ENCODE assay signal across 26 cellular contexts in genomic region chr2:9276074-9276473, GRCh38.
"Had no signal": no experiment of that assay in that cellular context is flagged by ENCODE, and none has a peak within 500 bp of the region (broad histone marks: within the 10 kb centered on the region; RNA-seq: fewer than 3 reads in every experiment).

No MANE protein-coding gene starts in this region.

- H3K27ac Mint-ChIP-seq: activated B cell treated with CpG ODN at 0.5 μM for 24 hours; activated CD8-positive, alpha-beta T cell treated with anti-CD3 and anti-CD28 coated beads for 36 hours; activated T-helper 2 cell treated with anti-CD3 and anti-CD28 coated beads, Interferon-gamma antibody, Interleukin-2, Interleukin-4, amounts not matched to agents 10 μg/mL and 5 μg/mL and 100 μg/mL, durations not matched to agents 14 hours and 24 hours and 36 hours; immature natural killer cell; natural killer cell treated with Interleukin-12 subunit alpha and Interleukin-12 subunit beta and Interleukin-15 and Interleukin-18, amount 100 ng/mL, for 72 hours; stimulated activated effector memory CD8-positive, alpha-beta T cell treated with anti-CD3 and anti-CD28 coated beads, Interleukin-12 subunit alpha, Interleukin-12 subunit beta, amount 100 ng/mL, for 72 hours; stimulated activated naive CD8-positive, alpha-beta T cell treated with anti-CD3 and anti-CD28 coated beads, Interleukin-15, Interleukin-2, amounts not matched to agents 100 ng/mL and 50 ng/mL, for 24 hours; T-helper 2 cell treated with Interferon-gamma antibody and Interleukin-4, amounts not matched to agents 5 μg/mL and 100 μg/mL, for 36 hours; type B pancreatic cell had no signal

- ATAC-seq: activated CD8-positive, alpha-beta T cell treated with anti-CD3 and anti-CD28 coated beads for 36 hours; activated naive CD4-positive, alpha-beta T cell treated with anti-CD3 and anti-CD28 coated beads, Interleukin-2, amount 50 U/mL, for 72 hours; gastrocnemius medialis; natural killer cell treated with Interleukin-12 subunit alpha and Interleukin-12 subunit beta and Interleukin-15 and Interleukin-18, amount 100 ng/mL, for 72 hours; stimulated activated effector memory CD8-positive, alpha-beta T cell treated with anti-CD3 and anti-CD28 coated beads, Interleukin-12 subunit alpha, Interleukin-12 subunit beta, amount 100 ng/mL, for 72 hours had no signal

- H3K9me3 Mint-ChIP-seq: activated CD8-positive, alpha-beta T cell treated with anti-CD3 and anti-CD28 coated beads for 36 hours; activated T-helper 2 cell treated with anti-CD3 and anti-CD28 coated beads, Interferon-gamma antibody, Interleukin-2, Interleukin-4, amounts not matched to agents 10 μg/mL and 5 μg/mL and 100 μg/mL, durations not matched to agents 14 hours and 24 hours and 36 hours; immature natural killer cell; natural killer cell treated with Interleukin-12 subunit alpha and Interleukin-12 subunit beta and Interleukin-15 and Interleukin-18, amount 100 ng/mL, for 72 hours; stimulated activated effector memory CD8-positive, alpha-beta T cell treated with anti-CD3 and anti-CD28 coated beads, Interleukin-12 subunit alpha, Interleukin-12 subunit beta, amount 100 ng/mL, for 72 hours; stimulated activated naive CD8-positive, alpha-beta T cell treated with anti-CD3 and anti-CD28 coated beads, Interleukin-15, Interleukin-2, amounts not matched to agents 100 ng/mL and 50 ng/mL, for 24 hours; T-helper 2 cell treated with Interferon-gamma antibody and Interleukin-4, amounts not matched to agents 5 μg/mL and 100 μg/mL, for 36 hours had no signal

- H3K4me1 Mint-ChIP-seq: activated B cell treated with CpG ODN at 0.5 μM for 24 hours; immature natural killer cell; stimulated activated effector memory CD8-positive, alpha-beta T cell treated with anti-CD3 and anti-CD28 coated beads, Interleukin-12 subunit alpha, Interleukin-12 subunit beta, amount 100 ng/mL, for 72 hours had no signal

- H3K27me3 Mint-ChIP-seq: activated CD8-positive, alpha-beta T cell treated with anti-CD3 and anti-CD28 coated beads for 36 hours; type B pancreatic cell had no signal

- H3K36me3 Mint-ChIP-seq: activated naive CD4-positive, alpha-beta T cell treated with anti-CD3 and anti-CD28 coated beads, Interleukin-2, amount 50 U/mL, for 72 hours; immature natural killer cell; natural killer cell treated with Interleukin-12 subunit alpha and Interleukin-12 subunit beta and Interleukin-15 and Interleukin-18, amount 100 ng/mL, for 72 hours; stimulated activated effector memory CD8-positive, alpha-beta T cell treated with anti-CD3 and anti-CD28 coated beads, Interleukin-12 subunit alpha, Interleukin-12 subunit beta, amount 100 ng/mL, for 72 hours had no signal

- DNase-seq: activated B cell treated with CpG ODN at 0.5 μM for 24 hours; activated CD4-positive, alpha-beta T cell treated with anti-CD3 and anti-CD28 coated beads, Interleukin-2, amount 50 U/mL, for 1 hour; activated CD8-positive, alpha-beta T cell treated with anti-CD3 and anti-CD28 coated beads for 36 hours; activated T-cell treated with anti-CD3 and anti-CD28 coated beads, Interleukin-2, amount 50 U/mL, for 48 hours; cerebellar nuclear complex; colonic mucosa; dorsolateral prefrontal cortex; effector memory CD4-positive, alpha-beta T cell; erythroblast; gastrocnemius medialis; hypothalamus; immature natural killer cell; mucosa of descending colon; right lobe of liver; stimulated activated CD4-positive, alpha-beta T cell treated with anti-CD3 and anti-CD28 coated beads, Interleukin-4, amount 100 ng/mL, for 24 hours; T-helper 1 cell had no signal

- H3K4me3 ChIP-seq: colonic mucosa, dorsolateral prefrontal cortex, gastrocnemius medialis, lung, mucosa of descending colon, right lobe of liver, thoracic aorta, vagina had no signal

- H3K4me1 ChIP-seq: colonic mucosa, right lobe of liver had no signal

- H3K4me3 Mint-ChIP-seq: activated B cell treated with CpG ODN at 0.5 μM for 24 hours; activated CD8-positive, alpha-beta T cell treated with anti-CD3 and anti-CD28 coated beads for 36 hours; immature natural killer cell; natural killer cell treated with Interleukin-12 subunit alpha and Interleukin-12 subunit beta and Interleukin-15 and Interleukin-18, amount 100 ng/mL, for 72 hours; stimulated activated effector memory CD8-positive, alpha-beta T cell treated with anti-CD3 and anti-CD28 coated beads, Interleukin-12 subunit alpha, Interleukin-12 subunit beta, amount 100 ng/mL, for 72 hours; stimulated activated naive CD8-positive, alpha-beta T cell treated with anti-CD3 and anti-CD28 coated beads, Interleukin-15, Interleukin-2, amounts not matched to agents 100 ng/mL and 50 ng/mL, for 24 hours; T-helper 2 cell treated with Interferon-gamma antibody and Interleukin-4, amounts not matched to agents 5 μg/mL and 100 μg/mL, for 36 hours; type B pancreatic cell had no signal

- H3K27ac ChIP-seq: colonic mucosa, dorsolateral prefrontal cortex, right lobe of liver, thoracic aorta, vagina had no signal

- H3K9me3 ChIP-seq: colonic mucosa, gastrocnemius medialis, mucosa of descending colon, right lobe of liver, thoracic aorta, vagina had no signal

- H3K36me3 ChIP-seq: colonic mucosa, gastrocnemius medialis, right lobe of liver, thoracic aorta, vagina had no signal

- H3K27me3 ChIP-seq: colonic mucosa, dorsolateral prefrontal cortex, gastrocnemius medialis, right lobe of liver, vagina had no signal
